ENCODE assay signal across 33 cellular contexts in the genomic region with DNA sequence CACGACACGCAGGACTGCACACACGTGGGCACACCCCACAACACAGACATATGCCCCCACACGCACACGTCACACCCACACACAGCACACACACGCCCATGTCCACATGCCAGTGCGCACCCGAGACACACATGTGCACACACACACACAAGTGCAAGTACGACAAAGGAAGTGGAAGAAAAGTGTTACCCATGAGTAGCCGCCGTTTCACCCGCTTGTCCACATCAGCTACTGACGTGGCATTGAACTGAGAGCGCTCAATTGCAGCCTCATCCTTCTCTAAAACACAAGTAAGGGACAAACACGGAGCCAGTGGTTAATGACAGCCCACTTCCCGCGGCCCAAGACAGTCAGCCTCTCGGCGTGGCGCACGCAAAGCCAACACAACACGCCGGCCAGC.
"Had no signal": no experiment of that assay in that cellular context is flagged by ENCODE, and none has a peak within 500 bp of the region (broad histone marks: within the 10 kb centered on the region; RNA-seq: fewer than 3 reads in every experiment).

No MANE protein-coding gene starts in this region.

- ATAC-seq: activated CD4-positive, alpha-beta T cell treated with anti-CD3 and anti-CD28 coated beads for 36 hours; activated CD8-positive, alpha-beta memory T cell treated with anti-CD3 and anti-CD28 coated beads, Interleukin-2, amount 10 ng/mL, durations not matched to agents 7 days and 5 days; activated CD8-positive, alpha-beta T cell treated with anti-CD3 and anti-CD28 coated beads, Interleukin-2, amount 10 ng/mL, durations not matched to agents 7 days and 5 days; activated naive CD8-positive, alpha-beta T cell treated with anti-CD3 and anti-CD28 coated beads, Interleukin-2, amount 50 U/mL, for 24 hours; body of pancreas; effector memory CD8-positive, alpha-beta T cell; gastroesophageal sphincter; heart right ventricle had no signal

- H3K9me3 ChIP-seq: adrenal gland, body of pancreas, esophagus squamous epithelium, gastroesophageal sphincter, heart right ventricle had no signal

- DNase-seq: activated CD4-positive, alpha-beta memory T cell treated with anti-CD3 and anti-CD28 coated beads for 36 hours; activated CD4-positive, alpha-beta T cell treated with anti-CD3 and anti-CD28 coated beads for 36 hours; activated CD4-positive, alpha-beta T cell treated with anti-CD3 and anti-CD28 coated beads, Interleukin-2, amount 10 ng/mL, durations not matched to agents 24 days and 14 days; activated CD4-positive, CD25-positive, alpha-beta regulatory T cell; activated CD4-positive, CD25-positive, alpha-beta regulatory T cell treated with anti-CD3 and anti-CD28 coated beads, Interleukin-2, amount 50 U/mL, for 72 hours; activated CD8-positive, alpha-beta memory T cell treated with anti-CD3 and anti-CD28 coated beads, Interleukin-2, amount 10 ng/mL, durations not matched to agents 7 days and 5 days; activated CD8-positive, alpha-beta memory T cell treated with anti-CD3 and anti-CD28 coated beads, Interleukin-2, amount 50 U/mL, for 4 hours; activated CD8-positive, alpha-beta T cell treated with anti-CD3 and anti-CD28 coated beads, Interleukin-2, amount 10 ng/mL, durations not matched to agents 7 days and 5 days; activated effector memory CD4-positive, alpha-beta T cell treated with anti-CD3 and anti-CD28 coated beads, Interleukin-2, amount 50 U/mL, for 16 hours; activated naive CD4-positive, alpha-beta T cell treated with anti-CD3 and anti-CD28 coated beads for 36 hours; activated naive CD8-positive, alpha-beta T cell treated with anti-CD3 and anti-CD28 coated beads for 36 hours; activated naive CD8-positive, alpha-beta T cell treated with anti-CD3 and anti-CD28 coated beads, Interleukin-2, amount 50 U/mL, for 24 hours; activated T-cell treated with anti-CD3 and anti-CD28 coated beads, Interleukin-2, amount 50 U/mL, for 1 hour; activated T-cell treated with anti-CD3 and anti-CD28 coated beads, Interleukin-2, amount 50 U/mL, for 48 hours; adrenal gland; amygdala; aorta; body of pancreas; caudate nucleus; cortex of kidney; dermis blood vessel endothelial cell; effector CD4-positive, alpha-beta T cell; effector memory CD8-positive, alpha-beta T cell; erythroblast; esophagus squamous epithelium; foreskin melanocyte; heart right ventricle; T-helper 2 cell had no signal

- H3K36me3 ChIP-seq: adrenal gland, esophagus squamous epithelium, heart right ventricle had no signal

- H3K27me3 ChIP-seq: adrenal gland, body of pancreas, esophagus squamous epithelium, gastroesophageal sphincter had no signal

- H3K4me3 Mint-ChIP-seq: activated CD4-positive, alpha-beta memory T cell treated with anti-CD3 and anti-CD28 coated beads for 36 hours; activated CD4-positive, alpha-beta T cell treated with anti-CD3 and anti-CD28 coated beads for 36 hours; activated CD4-positive, alpha-beta T cell treated with anti-CD3 and anti-CD28 coated beads, Interleukin-2, amount 10 ng/mL, durations not matched to agents 24 days and 14 days; activated CD8-positive, alpha-beta memory T cell treated with anti-CD3 and anti-CD28 coated beads, Interleukin-2, amount 10 ng/mL, durations not matched to agents 7 days and 5 days; activated CD8-positive, alpha-beta T cell treated with anti-CD3 and anti-CD28 coated beads, Interleukin-2, amount 10 ng/mL, durations not matched to agents 7 days and 5 days; activated naive CD4-positive, alpha-beta T cell treated with anti-CD3 and anti-CD28 coated beads for 36 hours; activated naive CD4-positive, alpha-beta T cell treated with anti-CD3 and anti-CD28 coated beads, Interleukin-2, amount 50 U/mL, for 24 hours; activated naive CD8-positive, alpha-beta T cell treated with anti-CD3 and anti-CD28 coated beads for 36 hours; activated naive CD8-positive, alpha-beta T cell treated with anti-CD3 and anti-CD28 coated beads, Interleukin-2, amount 50 U/mL, for 24 hours; activated T-helper 1 cell treated with anti-CD3 and anti-CD28 coated beads, Interleukin-12 subunit alpha, Interleukin-12 subunit beta, Interleukin-2, Interleukin-4 antibody, amounts not matched to agents 30 ng/mL and 10 ng/mL and 1 ng/mL, durations not matched to agents 14 hours and 24 hours and 36 hours; effector memory CD8-positive, alpha-beta T cell had no signal

- H3K27ac Mint-ChIP-seq: activated CD4-positive, alpha-beta memory T cell treated with anti-CD3 and anti-CD28 coated beads for 36 hours; activated CD4-positive, alpha-beta T cell treated with anti-CD3 and anti-CD28 coated beads for 36 hours; activated CD4-positive, alpha-beta T cell treated with anti-CD3 and anti-CD28 coated beads, Interleukin-2, amount 10 ng/mL, durations not matched to agents 24 days and 14 days; activated CD8-positive, alpha-beta memory T cell treated with anti-CD3 and anti-CD28 coated beads, Interleukin-2, amount 10 ng/mL, durations not matched to agents 7 days and 5 days; activated naive CD4-positive, alpha-beta T cell treated with anti-CD3 and anti-CD28 coated beads for 36 hours; activated naive CD4-positive, alpha-beta T cell treated with anti-CD3 and anti-CD28 coated beads, Interleukin-2, amount 50 U/mL, for 24 hours; activated naive CD8-positive, alpha-beta T cell treated with anti-CD3 and anti-CD28 coated beads for 36 hours; activated naive CD8-positive, alpha-beta T cell treated with anti-CD3 and anti-CD28 coated beads, Interleukin-2, amount 50 U/mL, for 24 hours; activated T-helper 1 cell treated with anti-CD3 and anti-CD28 coated beads, Interleukin-12 subunit alpha, Interleukin-12 subunit beta, Interleukin-2, Interleukin-4 antibody, amounts not matched to agents 30 ng/mL and 10 ng/mL and 1 ng/mL, durations not matched to agents 14 hours and 24 hours and 36 hours; activated T-helper 2 cell treated with anti-CD3 and anti-CD28 coated beads, Interferon-gamma antibody, Interleukin-2, Interleukin-4, amounts not matched to agents 10 μg/mL and 5 μg/mL and 100 μg/mL, durations not matched to agents 14 hours and 24 hours and 36 hours had no signal

- H3K27me3 Mint-ChIP-seq: activated CD4-positive, alpha-beta memory T cell treated with anti-CD3 and anti-CD28 coated beads for 36 hours had no signal

- FAIRE-seq: colon had no signal

- H3K4me1 ChIP-seq: body of pancreas, esophagus squamous epithelium had no signal

- H3K4me3 ChIP-seq: adrenal gland, body of pancreas, esophagus squamous epithelium, gastroesophageal sphincter, heart right ventricle had no signal

- H3K27ac ChIP-seq: adrenal gland, body of pancreas, esophagus squamous epithelium, gastroesophageal sphincter, heart right ventricle had no signal

- H3K9me3 Mint-ChIP-seq: activated CD4-positive, alpha-beta memory T cell treated with anti-CD3 and anti-CD28 coated beads for 36 hours; activated CD4-positive, alpha-beta T cell treated with anti-CD3 and anti-CD28 coated beads, Interleukin-2, amount 10 ng/mL, durations not matched to agents 24 days and 14 days; activated naive CD4-positive, alpha-beta T cell treated with anti-CD3 and anti-CD28 coated beads for 36 hours; activated naive CD4-positive, alpha-beta T cell treated with anti-CD3 and anti-CD28 coated beads, Interleukin-2, amount 50 U/mL, for 24 hours; activated naive CD8-positive, alpha-beta T cell treated with anti-CD3 and anti-CD28 coated beads for 36 hours; activated naive CD8-positive, alpha-beta T cell treated with anti-CD3 and anti-CD28 coated beads, Interleukin-2, amount 50 U/mL, for 24 hours; activated T-helper 1 cell treated with anti-CD3 and anti-CD28 coated beads, Interleukin-12 subunit alpha, Interleukin-12 subunit beta, Interleukin-2, Interleukin-4 antibody, amounts not matched to agents 30 ng/mL and 10 ng/mL and 1 ng/mL, durations not matched to agents 14 hours and 24 hours and 36 hours; activated T-helper 2 cell treated with anti-CD3 and anti-CD28 coated beads, Interferon-gamma antibody, Interleukin-2, Interleukin-4, amounts not matched to agents 10 μg/mL and 5 μg/mL and 100 μg/mL, durations not matched to agents 14 hours and 24 hours and 36 hours; effector memory CD8-positive, alpha-beta T cell had no signal

- H3K36me3 Mint-ChIP-seq: activated CD4-positive, alpha-beta memory T cell treated with anti-CD3 and anti-CD28 coated beads for 36 hours; activated CD8-positive, alpha-beta memory T cell treated with anti-CD3 and anti-CD28 coated beads, Interleukin-2, amount 10 ng/mL, durations not matched to agents 7 days and 5 days; activated naive CD4-positive, alpha-beta T cell treated with anti-CD3 and anti-CD28 coated beads, Interleukin-2, amount 50 U/mL, for 24 hours; activated naive CD8-positive, alpha-beta T cell treated with anti-CD3 and anti-CD28 coated beads for 36 hours had no signal
